ENCODE assay signal across 16 cellular contexts in the genomic region with DNA sequence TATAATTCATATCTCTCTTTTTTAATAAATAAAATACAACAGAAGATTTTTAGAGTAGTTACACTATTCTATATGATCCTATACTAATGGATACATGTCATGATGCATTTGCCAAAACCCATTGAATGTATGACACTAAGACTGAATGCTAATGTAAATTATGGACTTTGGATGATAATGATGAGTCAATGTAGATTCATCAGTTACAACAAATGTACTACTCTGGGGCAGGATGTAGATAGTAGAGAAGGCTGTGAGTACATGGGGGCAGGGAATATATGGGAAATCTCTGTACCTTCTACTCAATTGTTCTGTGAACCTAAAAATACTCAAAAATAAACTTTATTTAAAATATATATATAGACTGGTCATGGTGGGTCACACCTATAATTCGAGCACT.
"Had no signal": no experiment of that assay in that cellular context is flagged by ENCODE, and none has a peak within 500 bp of the region (broad histone marks: within the 10 kb centered on the region; RNA-seq: fewer than 3 reads in every experiment).

No MANE protein-coding gene starts in this region.

- ATAC-seq: activated CD4-positive, alpha-beta T cell treated with anti-CD3 and anti-CD28 coated beads for 36 hours; left colon; natural killer cell; stimulated activated effector memory CD8-positive, alpha-beta T cell treated with anti-CD3 and anti-CD28 coated beads, Interleukin-12 subunit alpha, Interleukin-12 subunit beta, amount 100 ng/mL, for 72 hours had no signal

- DNase-seq: activated CD4-positive, alpha-beta memory T cell treated with anti-CD3 and anti-CD28 coated beads, Interleukin-2, amount 10 ng/mL, durations not matched to agents 7 days and 5 days; activated CD4-positive, alpha-beta T cell treated with anti-CD3 and anti-CD28 coated beads for 36 hours; activated CD8-positive, alpha-beta memory T cell treated with anti-CD3 and anti-CD28 coated beads, Interleukin-2, amount 50 U/mL, for 4 hours; activated naive CD4-positive, alpha-beta T cell; effector CD4-positive, alpha-beta T cell; hippocampal formation; left colon; natural killer cell; small intestine; T-helper 1 cell; WERI-Rb-1 had no signal

- H3K27ac ChIP-seq: ascending aorta, coronary artery, right atrium auricular region, tibial nerve, WERI-Rb-1 had no signal
